ENCODE assay signal across 29 cellular contexts in the genomic region with DNA sequence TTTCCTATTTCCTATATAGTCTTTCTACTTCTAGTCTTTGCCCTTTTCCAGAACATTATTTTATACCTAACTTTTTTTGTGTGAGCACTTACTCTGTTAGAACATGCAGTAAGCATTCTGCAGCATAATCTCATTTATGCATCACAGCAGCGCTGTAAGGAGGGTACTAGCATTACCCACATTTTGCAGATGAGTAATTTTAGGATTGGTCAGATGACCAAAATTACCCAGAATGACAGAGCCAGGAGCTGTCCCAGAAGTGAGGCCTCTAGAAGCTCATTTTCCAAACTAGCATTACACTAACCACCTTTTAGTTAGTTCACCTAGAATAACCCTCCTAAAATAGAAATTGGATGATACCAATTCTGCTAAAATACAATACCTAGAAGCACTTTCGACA.
"Had no signal": no experiment of that assay in that cellular context is flagged by ENCODE, and none has a peak within 500 bp of the region (broad histone marks: within the 10 kb centered on the region; RNA-seq: fewer than 3 reads in every experiment).

No MANE protein-coding gene starts in this region.

- H3K27me3 Mint-ChIP-seq: naive thymus-derived CD8-positive, alpha-beta T cell had no signal

- ATAC-seq: heart left ventricle; left colon; left lung; lower lobe of right lung; naive thymus-derived CD8-positive, alpha-beta T cell; pancreas; right cardiac atrium; sciatic nerve had no signal

- H3K27ac Mint-ChIP-seq: immature natural killer cell; mesothelial cell of epicardium; naive thymus-derived CD8-positive, alpha-beta T cell; nephron had no signal

- H3K4me1 Mint-ChIP-seq: immature natural killer cell, neural crest cell had no signal

- DNase-seq: heart left ventricle; hypothalamus; immature natural killer cell; kidney; left colon; left lung; lower lobe of right lung; mammary epithelial cell; mesenchymal stem cell; naive thymus-derived CD8-positive, alpha-beta T cell; nucleus accumbens; pancreas; posterior cingulate gyrus; retina; right cardiac atrium; stimulated activated CD4-positive, alpha-beta T cell treated with anti-CD3 and anti-CD28 coated beads, Interleukin-12 subunit alpha, Interleukin-12 subunit beta, amount 100 ng/mL, for 4 hours; stimulated activated CD4-positive, alpha-beta T cell treated with anti-CD3 and anti-CD28 coated beads, Interleukin-15, amount 100 ng/mL, for 24 hours; stimulated activated CD4-positive, alpha-beta T cell treated with anti-CD3 and anti-CD28 coated beads, Interleukin-2, amount 100 ng/mL, for 24 hours; stimulated activated CD4-positive, alpha-beta T cell treated with anti-CD3 and anti-CD28 coated beads, Interleukin-4, amount 100 ng/mL, for 1 hour; stimulated activated naive CD4-positive, alpha-beta T cell; stomach; testis; thyroid gland; transverse colon; upper lobe of left lung had no signal

- H3K4me3 Mint-ChIP-seq: immature natural killer cell; mesothelial cell of epicardium; naive thymus-derived CD8-positive, alpha-beta T cell; nephron; neural crest cell had no signal
